8 cellular contexts compared by ENCODE assay signal in genomic region chr7:35424869-35425495, GRCh38.
A peak's percentile ranks its signal among the peaks of the same experiment; 100 is the strongest.
DNase-seq lines count a peak whose midpoint lies in the region; ATAC-seq and TF ChIP-seq lines count a peak whose summit lies in the region.

No MANE protein-coding gene starts in this region.

- H3K36me3 ChIP-seq in PC-3 (ENCODE audit: low read depth, low read length) = no peaks in the 10 kb centered on the region
- H3K36me3 ChIP-seq in psoas muscle (ENCODE audit: insufficient read depth in 1 of 2, low read depth in 1 of 2) = no peaks in the 10 kb centered on the region

- no peaks in the 10 kb centered on the region for H3K79me2 ChIP-seq in PC-3 (ENCODE audit: low read length)

- CTCF ChIA-PET in PC-3 (lab: Charles Lee) = interaction anchor here (0.6 to 1.0 kb wide), 7 partner anchors 11 to 189 kb away, joined by 3 to 7 read pairs (median 4); no protein-coding TSS in a partner anchor

- H3K4me3 ChIP-seq in AG10803 (ENCODE audit: low read length) = no peak overlapping the region
- H3K4me3 ChIP-seq in PC-3 (ENCODE audit: low read length) = no peak overlapping the region
- H3K4me3 ChIP-seq in psoas muscle = no peak overlapping the region

- no TSS peak for BruUV-seq in PC-3 (replicated peaks; lab: Mats Ljungman, UMichigan)

- H3K27me3 ChIP-seq in PC-3 (ENCODE audit: low read length) (peaks cover 21% of the 10 kb centered on the region; the same call in 1 of the 2 replicates), psoas muscle (ENCODE audit: insufficient read depth in 3 of 3, low read length in 2 of 3) (peaks cover 0 to 3% (median 0%) of the 10 kb centered on the region in 3 donors)

- TF ChIP-seq CTCF in AG10803 (conservative IDR thresholded peaks at IDR 0.05; ENCODE audit: low read length) (peak; percentile 87), PC-3 (conservative IDR thresholded peaks at IDR 0.05; ENCODE audit: low read depth, low read length) (peak; percentile 73), psoas muscle (IDR thresholded peaks at IDR 0.05) (peak; percentile 69)

- H3K9ac ChIP-seq in PC-3 (ENCODE audit: low read length) = no peak overlapping the region

- H3K9me3 ChIP-seq in PC-3 (ENCODE audit: low read length) (no peaks in the 10 kb centered on the region), psoas muscle (no peaks in the 10 kb centered on the region)

- no peaks in the 10 kb centered on the region for H4K20me1 ChIP-seq in PC-3 (ENCODE audit: low read length)

- no peaks in the 10 kb centered on the region for H3K9me2 ChIP-seq in PC-3 (replicated peaks; ENCODE audit: low read length)

- DNase-seq in AG10803 (ENCODE audit: low read depth) (peak; percentile 53), PC-3 (peak; percentile 55), activated T-helper 1 cell treated with Interleukin-2 at 50 U/mL for 16 hours (ENCODE audit: low read depth) (peak; percentile 21), foreskin melanocyte (peak; percentile 24), psoas muscle (peak; percentile 35 to 71), NCI-H2107 (lab: John Stamatoyannopoulos, UW) (no peak)

- H3K4me1 ChIP-seq in PC-3 (ENCODE audit: insufficient read depth, low read length) (no peaks in the 10 kb centered on the region), psoas muscle (no peaks in the 10 kb centered on the region)

- H2AFZ ChIP-seq in PC-3 (ENCODE audit: low read length) = no peak overlapping the region

- intact Hi-C loops in PC-3 (cut with micrococcal nuclease) = loop anchor here (1.0 to 10.0 kb wide), 5 partner anchors 95 to 480 kb away; no protein-coding TSS in a partner anchor
- intact Hi-C loops in psoas muscle (cut with DNase I) = loop anchor here (5.0 to 10.0 kb wide), 4 partner anchors 92 to 202 kb away; no protein-coding TSS in a partner anchor

- ATAC-seq in GM18870 (IDR thresholded peaks at IDR 0.05; ENCODE audit: unreplicated experiment) = peak; percentile 60
- ATAC-seq in HG03565 (IDR thresholded peaks at IDR 0.05; ENCODE audit: unreplicated experiment) = peak; percentile 73
- peak; percentile 91 for ATAC-seq in PC-3
- ATAC-seq in psoas muscle = peak; percentile 64 to 70 (median 66)

- WGBS in psoas muscle, 3 donors = 23 to 33% (median 27%) methylated on average over 4 of the region's 4 CpGs

- POLR2A ChIA-PET in PC-3 (lab: Charles Lee; ENCODE audit: unreplicated experiment) = interaction anchor here (0.6 kb wide), 3 partner anchors 13 to 720 kb away, joined by 3 to 9 read pairs (median 4); partner anchors contain the start of gene HERPUD2

- H3K4me2 ChIP-seq in PC-3 (ENCODE audit: low read length) = no peak overlapping the region

- H3K27ac ChIP-seq in PC-3 (ENCODE audit: low read length) (no peak overlapping the region), psoas muscle (no peak overlapping the region)

- H3F3A ChIP-seq in PC-3 (ENCODE audit: low read length, unreplicated experiment) = no peaks in the 10 kb centered on the region
